Comparison of ENCODE assay signal across 8 cellular contexts in the genomic region with DNA sequence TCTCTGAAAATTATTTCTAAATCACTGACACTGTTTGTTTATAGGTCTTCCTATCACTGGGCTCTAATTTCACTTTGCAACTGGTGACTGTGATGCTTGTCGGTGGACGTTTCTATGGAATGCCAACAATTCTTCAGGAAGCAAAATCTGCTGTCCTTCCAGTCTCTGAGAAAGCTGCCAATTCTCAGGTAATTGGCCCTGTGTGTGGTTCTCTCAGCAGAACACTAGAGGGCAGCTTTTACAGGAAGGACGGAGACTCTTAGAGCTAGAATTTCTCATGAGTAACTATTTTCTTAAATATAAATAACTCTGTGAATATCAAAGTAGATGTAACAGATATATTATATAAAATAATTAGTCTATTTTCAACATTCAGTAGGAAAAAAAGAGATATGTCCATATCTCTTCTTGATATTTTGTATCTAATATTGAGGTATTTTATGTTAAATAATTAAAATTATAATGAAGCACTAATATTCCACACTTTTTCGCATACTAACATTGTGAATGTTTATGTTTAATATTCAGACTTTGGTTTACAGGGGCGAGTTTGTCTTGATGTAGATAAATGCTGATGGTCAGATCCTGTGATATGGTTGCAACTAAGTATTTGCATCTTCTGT.
DNase-seq lines count a peak whose midpoint lies in the region; ATAC-seq and TF ChIP-seq lines count a peak whose summit lies in the region.

No MANE protein-coding gene starts in this region.

- no peak overlapping the region for H3K27ac ChIP-seq in RWPE1

- intact Hi-C loops in activated CD4-positive, alpha-beta T cell treated with anti-CD3 and anti-CD28 coated beads, Interleukin-2, amount 10 ng/mL, durations not matched to agents 24 days and 14 days (cut with micrococcal nuclease) = no loop called here

- no peak overlapping the region for H3K4me3 Mint-ChIP-seq in activated CD4-positive, alpha-beta T cell treated with anti-CD3 and anti-CD28 coated beads, Interleukin-2, amount 10 ng/mL, durations not matched to agents 24 days and 14 days

- no peaks in the 10 kb centered on the region for H3K36me3 Mint-ChIP-seq in activated CD4-positive, alpha-beta T cell treated with anti-CD3 and anti-CD28 coated beads, Interleukin-2, amount 10 ng/mL, durations not matched to agents 24 days and 14 days (ENCODE audit: low read depth)

- peak; percentile 60 for DNase-seq in activated CD4-positive, alpha-beta T cell treated with anti-CD3 and anti-CD28 coated beads, Interleukin-2, amount 10 ng/mL, durations not matched to agents 24 days and 14 days
- DNase-seq in activated CD4-positive, alpha-beta T cell treated with anti-CD3 and anti-CD28 coated beads for 1 hour = no peak
- DNase-seq in RWPE1 (ENCODE audit: low spot score) = peak; percentile 72
- DNase-seq in fibroblast of mammary gland (ENCODE audit: low read depth) = peak; percentile 43
- peak; percentile 59 for DNase-seq in renal cortical epithelial cell (ENCODE audit: low read depth)
- DNase-seq in hippocampal formation (lab: John Stamatoyannopoulos, UW) = no peak

- CTCF ChIA-PET in RWPE1 (lab: Yijun Ruan, JAX) = interaction anchor here (0.5 to 1.6 kb wide), 16 partner anchors 9 to 1766 kb away, joined by 3 to 8 read pairs (median 4); no protein-coding TSS in a partner anchor

- ATAC-seq in GM19463 (IDR thresholded peaks at IDR 0.05; ENCODE audit: unreplicated experiment) (peak; percentile 84), HG03520 (IDR thresholded peaks at IDR 0.05; ENCODE audit: unreplicated experiment) (peak; percentile 67)

- no peak overlapping the region for H3K27ac Mint-ChIP-seq in activated CD4-positive, alpha-beta T cell treated with anti-CD3 and anti-CD28 coated beads, Interleukin-2, amount 10 ng/mL, durations not matched to agents 24 days and 14 days

- POLR2A ChIA-PET in RWPE1 (lab: Yijun Ruan, JAX; ENCODE audit: low non-redundant PET) = no interaction called here

- H3K4me1 Mint-ChIP-seq in activated CD4-positive, alpha-beta T cell treated with anti-CD3 and anti-CD28 coated beads, Interleukin-2, amount 10 ng/mL, durations not matched to agents 24 days and 14 days = no peaks in the 10 kb centered on the region

- H3K9me3 Mint-ChIP-seq in activated CD4-positive, alpha-beta T cell treated with anti-CD3 and anti-CD28 coated beads, Interleukin-2, amount 10 ng/mL, durations not matched to agents 24 days and 14 days = no peaks in the 10 kb centered on the region

- H3K4me3 ChIP-seq in fibroblast of mammary gland (ENCODE audit: control insufficient read depth, low read depth, low read length) = no peak overlapping the region

- peak; percentile 90 for TF ChIP-seq CTCF in RWPE1 (conservative IDR thresholded peaks at IDR 0.05; ENCODE audit: low read depth)
- TF ChIP-seq CTCF in fibroblast of mammary gland (conservative IDR thresholded peaks at IDR 0.05; ENCODE audit: control insufficient read depth, insufficient read depth, low read depth, low read length) = peak; percentile 82

- no peaks in the 10 kb centered on the region for H3K27me3 Mint-ChIP-seq in activated CD4-positive, alpha-beta T cell treated with anti-CD3 and anti-CD28 coated beads, Interleukin-2, amount 10 ng/mL, durations not matched to agents 24 days and 14 days

Comparison
In these comparisons a context has a peak if more than half of its experiments do, and no peak if none do; other contexts are left out.
1. DNase-seq: peak in activated CD4-positive, alpha-beta T cell treated with anti-CD3 and anti-CD28 coated beads, Interleukin-2, amount 10 ng/mL, durations not matched to agents 24 days and 14 days (single experiment), RWPE1 (single experiment), fibroblast of mammary gland (single experiment) and renal cortical epithelial cell (single experiment); none in activated CD4-positive, alpha-beta T cell treated with anti-CD3 and anti-CD28 coated beads for 1 hour (single experiment) and hippocampal formation (0 of 2).